ENCODE assay signal across 35 cellular contexts in the genomic region with DNA sequence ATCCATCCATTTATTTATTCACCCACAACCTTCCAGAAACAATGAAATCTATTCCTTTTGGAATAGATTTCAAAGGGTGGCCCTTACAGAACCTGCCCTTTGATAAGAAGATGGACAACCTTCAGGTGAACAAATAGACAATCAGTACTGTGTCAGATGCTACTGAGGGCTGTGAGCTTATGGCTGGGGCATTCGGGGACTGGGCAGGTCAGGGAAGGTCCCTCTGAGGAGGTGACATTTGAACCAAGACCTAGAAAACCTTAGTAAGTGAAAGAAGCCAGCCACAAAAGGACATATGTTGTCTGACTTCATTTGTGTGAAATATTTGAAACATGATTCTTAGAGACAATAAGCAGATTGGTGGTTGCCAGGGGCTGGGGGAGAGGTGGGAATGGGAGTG. TPM values are rescaled to one million over a fixed set of nuclear protein-coding genes. Genes with fewer than 3 reads are reported as not detected.
"Had no signal": no experiment of that assay in that cellular context is flagged by ENCODE, and none has a peak within 500 bp of the region (broad histone marks: within the 10 kb centered on the region; RNA-seq: fewer than 3 reads in every experiment).

No MANE protein-coding gene starts in this region.

- H3K4me1 Mint-ChIP-seq: activated B cell treated with CpG ODN at 0.5 μM for 24 hours had no signal

- H3K9me3 ChIP-seq: adrenal gland, esophagus squamous epithelium had no signal

- H3K27me3 ChIP-seq: adrenal gland, body of pancreas had no signal

- H3K9me3 Mint-ChIP-seq: activated naive CD4-positive, alpha-beta T cell treated with anti-CD3 and anti-CD28 coated beads for 36 hours; activated naive CD4-positive, alpha-beta T cell treated with anti-CD3 and anti-CD28 coated beads, Interleukin-2, amount 50 U/mL, for 24 hours had no signal

- ATAC-seq: activated CD4-positive, CD25-positive, alpha-beta regulatory T cell treated with anti-CD3 and anti-CD28 coated beads, Interleukin-2, amount 50 U/mL, for 24 hours; activated CD8-positive, alpha-beta T cell treated with anti-CD3 and anti-CD28 coated beads for 36 hours; activated T-cell treated with anti-CD3 and anti-CD28 coated beads, Interleukin-2, amount 50 U/mL, for 4 hours; body of pancreas; effector memory CD8-positive, alpha-beta T cell; gastroesophageal sphincter; T-cell had no signal

- H3K36me3 Mint-ChIP-seq: T-cell had no signal

- H3K27ac Mint-ChIP-seq: activated B cell treated with CpG ODN at 0.5 μM for 24 hours; activated CD8-positive, alpha-beta T cell treated with anti-CD3 and anti-CD28 coated beads for 36 hours; activated naive CD4-positive, alpha-beta T cell treated with anti-CD3 and anti-CD28 coated beads for 36 hours; activated naive CD4-positive, alpha-beta T cell treated with anti-CD3 and anti-CD28 coated beads, Interleukin-2, amount 50 U/mL, for 24 hours; T-cell; T-helper 1 cell treated with Interleukin-12 subunit alpha and Interleukin-12 subunit beta and Interleukin-4 antibody, amounts not matched to agents 30 μg/mL and 1 μg/mL, for 36 hours had no signal

- H3K4me3 ChIP-seq: adrenal gland, body of pancreas, esophagus squamous epithelium, gastroesophageal sphincter had no signal

- DNase-seq: activated B cell treated with CpG ODN at 0.5 μM for 24 hours; activated CD4-positive, alpha-beta T cell treated with anti-CD3 and anti-CD28 coated beads for 48 hours; activated CD4-positive, alpha-beta T cell treated with anti-CD3 and anti-CD28 coated beads, Interleukin-2, amount 50 U/mL, for 1 hour; activated CD4-positive, alpha-beta T cell treated with anti-CD3 and anti-CD28 coated beads, Interleukin-2, amount 50 U/mL, for 48 hours; activated CD8-positive, alpha-beta memory T cell treated with anti-CD3 and anti-CD28 coated beads for 24 hours; activated CD8-positive, alpha-beta T cell treated with anti-CD3 and anti-CD28 coated beads for 36 hours; activated naive CD4-positive, alpha-beta T cell treated with anti-CD3 and anti-CD28 coated beads for 36 hours; activated T-cell treated with anti-CD3 and anti-CD28 coated beads, Interleukin-2, amount 50 U/mL, for 4 hours; adrenal gland; amygdala; aorta; body of pancreas; caudate nucleus; cortex of kidney; dermis blood vessel endothelial cell; effector CD4-positive, alpha-beta T cell; effector memory CD8-positive, alpha-beta T cell; esophagus squamous epithelium; foreskin melanocyte; SW 1271; T-cell; T1000; WERI-Rb-1 had no signal

- H3K27ac ChIP-seq: adrenal gland, body of pancreas, epithelial cell of prostate, esophagus squamous epithelium, gastroesophageal sphincter, WERI-Rb-1 had no signal

- H3K4me1 ChIP-seq: adrenal gland, body of pancreas, esophagus squamous epithelium, gastroesophageal sphincter had no signal

- H3K36me3 ChIP-seq: adrenal gland, esophagus squamous epithelium, gastroesophageal sphincter, WERI-Rb-1 had no signal

- H3K4me3 Mint-ChIP-seq: activated B cell treated with CpG ODN at 0.5 μM for 24 hours; activated CD8-positive, alpha-beta T cell treated with anti-CD3 and anti-CD28 coated beads for 36 hours; activated naive CD4-positive, alpha-beta T cell treated with anti-CD3 and anti-CD28 coated beads for 36 hours; activated naive CD4-positive, alpha-beta T cell treated with anti-CD3 and anti-CD28 coated beads, Interleukin-2, amount 50 U/mL, for 24 hours; activated T-cell treated with anti-CD3 and anti-CD28 coated beads, Interleukin-2, amount 50 U/mL, for 4 hours; effector memory CD8-positive, alpha-beta T cell; T-cell; T-helper 1 cell treated with Interleukin-12 subunit alpha and Interleukin-12 subunit beta and Interleukin-4 antibody, amounts not matched to agents 30 μg/mL and 1 μg/mL, for 36 hours had no signal

- H3K27me3 Mint-ChIP-seq: activated B cell treated with CpG ODN at 0.5 μM for 24 hours; activated CD8-positive, alpha-beta T cell treated with anti-CD3 and anti-CD28 coated beads for 36 hours; activated naive CD4-positive, alpha-beta T cell treated with anti-CD3 and anti-CD28 coated beads, Interleukin-2, amount 50 U/mL, for 24 hours; T-cell had no signal

RNA-seq across cellular contexts. Expression of gene ACTL9, which starts 15.7 kb away (rescaled TPM):
- total RNA-seq: activated B cell treated with CpG ODN at 0.5 μM for 24 hours; activated CD8-positive, alpha-beta T cell treated with anti-CD3 and anti-CD28 coated beads for 36 hours; activated naive CD4-positive, alpha-beta T cell treated with anti-CD3 and anti-CD28 coated beads for 36 hours; activated T-cell treated with anti-CD3 and anti-CD28 coated beads, Interleukin-2, amount 50 U/mL, for 4 hours; adrenal gland; aorta; body of pancreas; chondrocyte; dermis blood vessel endothelial cell; endothelial cell of umbilical vein; esophagus squamous epithelium; fibroblast of lung; fibroblast of villous mesenchyme; gastroesophageal sphincter; glomerular endothelial cell; T-cell; T-helper 2 cell treated with Interferon-gamma antibody and Interleukin-4, amounts not matched to agents 100 ng/mL and 5 ng/mL, for 36 hours had no signal
- polyA plus RNA-seq: adrenal gland, aorta, endothelial cell of umbilical vein, esophagus, fibroblast of lung had no signal

RNA-seq across cellular contexts. Expression of gene OR2Z1, which starts 38.5 kb away (rescaled TPM):
- total RNA-seq: activated B cell treated with CpG ODN at 0.5 μM for 24 hours; activated CD8-positive, alpha-beta T cell treated with anti-CD3 and anti-CD28 coated beads for 36 hours; activated naive CD4-positive, alpha-beta T cell treated with anti-CD3 and anti-CD28 coated beads for 36 hours; activated T-cell treated with anti-CD3 and anti-CD28 coated beads, Interleukin-2, amount 50 U/mL, for 4 hours; adrenal gland; aorta; body of pancreas; chondrocyte; dermis blood vessel endothelial cell; endothelial cell of umbilical vein; esophagus squamous epithelium; fibroblast of lung; fibroblast of villous mesenchyme; gastroesophageal sphincter; glomerular endothelial cell; T-cell; T-helper 2 cell treated with Interferon-gamma antibody and Interleukin-4, amounts not matched to agents 100 ng/mL and 5 ng/mL, for 36 hours had no signal
- polyA plus RNA-seq: adrenal gland, aorta, endothelial cell of umbilical vein, esophagus, fibroblast of lung had no signal

RNA-seq across cellular contexts. Expression of gene NFILZ, which starts 52.5 kb away (rescaled TPM):
- total RNA-seq: activated B cell treated with CpG ODN at 0.5 μM for 24 hours; activated CD8-positive, alpha-beta T cell treated with anti-CD3 and anti-CD28 coated beads for 36 hours; activated naive CD4-positive, alpha-beta T cell treated with anti-CD3 and anti-CD28 coated beads for 36 hours; activated T-cell treated with anti-CD3 and anti-CD28 coated beads, Interleukin-2, amount 50 U/mL, for 4 hours; adrenal gland; aorta; body of pancreas; chondrocyte; dermis blood vessel endothelial cell; endothelial cell of umbilical vein; esophagus squamous epithelium; fibroblast of lung; fibroblast of villous mesenchyme; gastroesophageal sphincter; glomerular endothelial cell; T-cell; T-helper 2 cell treated with Interferon-gamma antibody and Interleukin-4, amounts not matched to agents 100 ng/mL and 5 ng/mL, for 36 hours had no signal
- polyA plus RNA-seq: adrenal gland, aorta, endothelial cell of umbilical vein, esophagus, fibroblast of lung had no signal
